Comparison of ENCODE assay signal across 1 cellular context in genomic region chr6:44489912-44490604, GRCh38.
TF ChIP-seq lines count a peak whose summit lies in the region.

No MANE protein-coding gene starts in this region.

TF ChIP-seq in SK-N-SH, 30 proteins besides CTCF, POLR2A, EP300 and RAD21 (continued from another document):
- TF ChIP-seq GATA2 (CRISPR knock-in tag; IDR thresholded peaks at IDR 0.05) (no peak), JUND (IDR thresholded peaks at IDR 0.05) (peak; percentile 93), SMC3 (IDR thresholded peaks at IDR 0.05; ENCODE audit: low read depth, low read length) (no peak), FOSL2 (IDR thresholded peaks at IDR 0.05; ENCODE audit: borderline replicate concordance, low read depth) (peak; percentile 96), PBX3 (IDR thresholded peaks at IDR 0.05) (peak; percentile 85), TEAD4 (IDR thresholded peaks at IDR 0.05; ENCODE audit: borderline replicate concordance, insufficient read depth) (peak; percentile 87; the same call in 1 of the 2 replicates), GABPA (IDR thresholded peaks at IDR 0.05; ENCODE audit: low read depth) (no peak)
TF ChIP-seq in SK-N-SH: peak in this region for 10.
